ENCODE assay signal across 14 cellular contexts in the genomic region with DNA sequence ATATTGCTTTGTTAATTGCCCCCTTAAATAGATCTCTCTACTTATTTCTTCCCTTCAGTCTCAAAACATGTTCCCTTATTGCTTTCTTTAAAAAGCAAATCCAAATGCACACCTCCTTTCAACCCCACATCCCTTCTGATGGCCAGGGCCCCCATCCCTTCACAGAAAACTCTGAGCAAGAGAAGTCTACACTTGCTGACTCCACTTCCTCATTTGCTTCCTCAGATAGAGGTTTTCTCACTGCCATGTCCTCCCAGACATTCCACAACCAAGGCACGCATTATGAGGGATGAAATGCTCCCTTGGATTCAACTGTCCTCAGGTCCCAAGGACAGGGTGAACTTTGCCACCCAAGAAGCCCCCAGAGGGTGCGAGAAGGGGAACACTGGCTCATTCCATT.
DNase-seq lines count a peak whose midpoint lies in the region; FAIRE-seq lines count a peak whose summit lies in the region.
"Had no signal": no experiment of that assay in that cellular context is flagged by ENCODE, and none has a peak within 500 bp of the region (broad histone marks: within the 10 kb centered on the region; RNA-seq: fewer than 3 reads in every experiment).

No MANE protein-coding gene starts in this region.

- H3K27me3 Mint-ChIP-seq in dendritic cell treated with granulocyte-macrophage colony-stimulating factor and Interleukin-4, amounts not matched to agents 40 ng/mL and 50 ng/mL, for 4 days, result no peaks in the 10 kb centered on the region
- H3K27me3 Mint-ChIP-seq: CD4-positive, CD25-positive, alpha-beta regulatory T cell had no signal

- H3K27ac Mint-ChIP-seq in dendritic cell treated with granulocyte-macrophage colony-stimulating factor and Interleukin-4, amounts not matched to agents 40 ng/mL and 50 ng/mL, for 4 days, result peak overlapping the region; percentile 83
- H3K27ac Mint-ChIP-seq: CD4-positive, CD25-positive, alpha-beta regulatory T cell had no signal

- DNase-seq in CD1c-positive myeloid dendritic cell (ENCODE audit: extremely low spot score), result peak; percentile 26
- DNase-seq in Kasumi-1 (lab: John Stamatoyannopoulos, UW), result peak; percentile 39 to 43
- DNase-seq in SKM-1 (lab: John Stamatoyannopoulos, UW; ENCODE audit: unreplicated experiment), result peak; percentile 69
- DNase-seq in NCI-H1105 (lab: John Stamatoyannopoulos, UW), result no peak
- DNase-seq in HTR-8/SVneo (ENCODE audit: insufficient read length, low spot score), result no peak
- DNase-seq in anterior cingulate cortex (lab: John Stamatoyannopoulos, UW), result no peak
- DNase-seq: 8988T; AML-193; CD4-positive, CD25-positive, alpha-beta regulatory T cell; GM23248; IMR-90 had no signal

- H3K9me3 Mint-ChIP-seq in dendritic cell treated with granulocyte-macrophage colony-stimulating factor and Interleukin-4, amounts not matched to agents 40 ng/mL and 50 ng/mL, for 4 days, result peaks cover 42% of the 10 kb centered on the region

- intact Hi-C loops in dendritic cell treated with granulocyte-macrophage colony-stimulating factor and Interleukin-4, amounts not matched to agents 40 ng/mL and 50 ng/mL, for 4 days (cut with micrococcal nuclease), result no loop called here

- no peak overlapping the region for H3K4me3 Mint-ChIP-seq in dendritic cell treated with granulocyte-macrophage colony-stimulating factor and Interleukin-4, amounts not matched to agents 40 ng/mL and 50 ng/mL, for 4 days
- H3K4me3 Mint-ChIP-seq: CD4-positive, CD25-positive, alpha-beta regulatory T cell had no signal

- FAIRE-seq in HTR-8/SVneo (lab: Jason Lieb, UNC), result no peak
- FAIRE-seq: GM18507, H54 had no signal

- peaks cover 67% of the 10 kb centered on the region for H3K4me1 Mint-ChIP-seq in dendritic cell treated with granulocyte-macrophage colony-stimulating factor and Interleukin-4, amounts not matched to agents 40 ng/mL and 50 ng/mL, for 4 days (ENCODE audit: low read depth)

- peaks cover 90% of the 10 kb centered on the region for H3K36me3 Mint-ChIP-seq in dendritic cell treated with granulocyte-macrophage colony-stimulating factor and Interleukin-4, amounts not matched to agents 40 ng/mL and 50 ng/mL, for 4 days (ENCODE audit: low read depth)
- H3K36me3 Mint-ChIP-seq: CD4-positive, CD25-positive, alpha-beta regulatory T cell had no signal

Comparison
In these comparisons a context has a peak if more than half of its experiments do, and no peak if none do; other contexts are left out.
1. DNase-seq: peak in CD1c-positive myeloid dendritic cell (single experiment), Kasumi-1 (2 of 2) and SKM-1 (single experiment); none in NCI-H1105 (single experiment), HTR-8/SVneo (single experiment) and anterior cingulate cortex (0 of 58).